ENCODE assay signal across 1 cellular context in genomic region chr7:11427686-11428273, GRCh38.
TF ChIP-seq lines count a peak whose summit lies in the region.

No MANE protein-coding gene starts in this region.

TF ChIP-seq in WTC11, 78 proteins besides CTCF, POLR2A, EP300 and RAD21 (continued from another document):
- no peak for TF ChIP-seq ARID4B (CRISPR knock-in tag; IDR thresholded peaks at IDR 0.05; ENCODE audit: borderline replicate concordance)
- no peak for TF ChIP-seq ELF4 (CRISPR knock-in tag; IDR thresholded peaks at IDR 0.05; ENCODE audit: low read depth)
- no peak for TF ChIP-seq OVOL2 (CRISPR knock-in tag; IDR thresholded peaks at IDR 0.05; ENCODE audit: borderline replicate concordance)
- TF ChIP-seq JAZF1 (CRISPR knock-in tag; IDR thresholded peaks at IDR 0.05), result no peak
